17 cellular contexts compared by ENCODE assay signal in genomic region chr20:32555584-32555983, GRCh38. TPM values are rescaled to one million over a fixed set of nuclear protein-coding genes. Genes with fewer than 3 reads are reported as not detected.
DNase-seq lines count a peak whose midpoint lies in the region; ATAC-seq and TF ChIP-seq lines count a peak whose summit lies in the region.
"Had no signal": no experiment of that assay in that cellular context is flagged by ENCODE, and none has a peak within 500 bp of the region (broad histone marks: within the 10 kb centered on the region; RNA-seq: fewer than 3 reads in every experiment).

No MANE protein-coding gene starts in this region.

- H3K36me3 ChIP-seq in BLaER1 (0 out of 2 replicates have a peak, but pooled peaks cover 6% of the 10 kb centered on the region), HEK293 (ENCODE audit: control insufficient read depth in 2 of 2, insufficient read depth in 1 of 2, low read length in 2 of 2) (no peaks in the 10 kb centered on the region), aorta (ENCODE audit: control insufficient read depth in 1 of 2, insufficient read depth in 2 of 2, low read length in 1 of 2) (no peaks in the 10 kb centered on the region)
- peaks cover 0 to 21% (median 0%) of the 10 kb centered on the region in 3 experiments for H3K36me3 ChIP-seq in naive thymus-derived CD4-positive, alpha-beta T cell (ENCODE audit: control insufficient read depth in 2 of 3, insufficient read depth in 3 of 3, low read length in 3 of 3)

- ATAC-seq in activated CD8-positive, alpha-beta T cell treated with anti-CD3 and anti-CD28 coated beads for 36 hours, result no peak
- ATAC-seq in activated CD8-positive, alpha-beta T cell treated with anti-CD3 and anti-CD28 coated beads, Interleukin-2, amount 10 ng/mL, durations not matched to agents 7 days and 5 days, result no peak
- ATAC-seq in naive thymus-derived CD4-positive, alpha-beta T cell, result no peak
- ATAC-seq in aorta (ENCODE audit: low FRiP score), result no peak
- no peak for ATAC-seq in HG02588 (IDR thresholded peaks at IDR 0.05; ENCODE audit: unreplicated experiment)
- no peak for ATAC-seq in stimulated activated naive CD8-positive, alpha-beta T cell treated with anti-CD3 and anti-CD28 coated beads, Interleukin-15, Interleukin-2, amounts not matched to agents 100 U/mL and 50 U/mL, for 24 hours

- H3K27ac Mint-ChIP-seq in activated CD8-positive, alpha-beta T cell treated with anti-CD3 and anti-CD28 coated beads for 36 hours, result peak overlapping the region; percentile 35
- H3K27ac Mint-ChIP-seq in activated CD8-positive, alpha-beta T cell treated with anti-CD3 and anti-CD28 coated beads, Interleukin-2, amount 10 ng/mL, durations not matched to agents 7 days and 5 days, result no peak overlapping the region
- H3K27ac Mint-ChIP-seq in naive thymus-derived CD4-positive, alpha-beta T cell, result peak overlapping the region in 8 of 9 donors; percentile 49 to 94 (median 84)

- no peaks in the 10 kb centered on the region for H3K27me3 Mint-ChIP-seq in activated CD8-positive, alpha-beta T cell treated with anti-CD3 and anti-CD28 coated beads for 36 hours
- no peaks in the 10 kb centered on the region for H3K27me3 Mint-ChIP-seq in activated CD8-positive, alpha-beta T cell treated with anti-CD3 and anti-CD28 coated beads, Interleukin-2, amount 10 ng/mL, durations not matched to agents 7 days and 5 days (ENCODE audit: low read depth)
- H3K27me3 Mint-ChIP-seq in naive thymus-derived CD4-positive, alpha-beta T cell, result no peaks in the 10 kb centered on the region

- H3K36me3 Mint-ChIP-seq in activated CD8-positive, alpha-beta T cell treated with anti-CD3 and anti-CD28 coated beads for 36 hours (ENCODE audit: low read depth), result peaks cover 5% of the 10 kb centered on the region
- peaks cover 3% of the 10 kb centered on the region for H3K36me3 Mint-ChIP-seq in activated CD8-positive, alpha-beta T cell treated with anti-CD3 and anti-CD28 coated beads, Interleukin-2, amount 10 ng/mL, durations not matched to agents 7 days and 5 days (ENCODE audit: low read depth)
- peaks cover 4 to 24% (median 9%) of the 10 kb centered on the region in 5 donors for H3K36me3 Mint-ChIP-seq in naive thymus-derived CD4-positive, alpha-beta T cell

- H3K27me3 ChIP-seq in BLaER1, result no peaks in the 10 kb centered on the region
- no peaks in the 10 kb centered on the region for H3K27me3 ChIP-seq in naive thymus-derived CD4-positive, alpha-beta T cell (ENCODE audit: control insufficient read depth in 2 of 2, insufficient read depth in 2 of 2, low read length in 2 of 2)
- H3K27me3 ChIP-seq in aorta (ENCODE audit: control insufficient read depth in 1 of 2, insufficient read depth in 2 of 2, low read length in 1 of 2), result no peaks in the 10 kb centered on the region

- H3K4me1 Mint-ChIP-seq in activated CD8-positive, alpha-beta T cell treated with anti-CD3 and anti-CD28 coated beads for 36 hours (ENCODE audit: low read depth), result peaks cover 66% of the 10 kb centered on the region
- peaks cover 30% of the 10 kb centered on the region for H3K4me1 Mint-ChIP-seq in activated CD8-positive, alpha-beta T cell treated with anti-CD3 and anti-CD28 coated beads, Interleukin-2, amount 10 ng/mL, durations not matched to agents 7 days and 5 days (ENCODE audit: low read depth)
- peaks cover 32 to 84% (median 74%) of the 10 kb centered on the region in 7 donors for H3K4me1 Mint-ChIP-seq in naive thymus-derived CD4-positive, alpha-beta T cell

- intact Hi-C loops in activated CD8-positive, alpha-beta T cell treated with anti-CD3 and anti-CD28 coated beads for 36 hours (cut with micrococcal nuclease), result no loop called here
- intact Hi-C loops in naive thymus-derived CD4-positive, alpha-beta T cell (cut with micrococcal nuclease), result no loop called here
- intact Hi-C loops in aorta (cut with DNase I), result no loop called here

- peaks cover 7% of the 10 kb centered on the region for H3K9me3 ChIP-seq in BLaER1
- H3K9me3 ChIP-seq in HEK293 (ENCODE audit: control insufficient read depth, insufficient read depth, low read depth, low read length), result no peaks in the 10 kb centered on the region
- no peaks in the 10 kb centered on the region for H3K9me3 ChIP-seq in naive thymus-derived CD4-positive, alpha-beta T cell (ENCODE audit: control insufficient read depth in 2 of 3, low read length in 3 of 3)
- no peaks in the 10 kb centered on the region for H3K9me3 ChIP-seq in aorta (ENCODE audit: control insufficient read depth, low read length)

- 96% methylated on average over 8 of the region's 8 CpGs for WGBS in aorta, 2 donors

- H3K4me1 ChIP-seq in BLaER1 (peaks cover 80% of the 10 kb centered on the region), HEK293 (ENCODE audit: control insufficient read depth, insufficient read depth, low read length) (no peaks in the 10 kb centered on the region), aorta (ENCODE audit: control insufficient read depth in 1 of 2, insufficient read depth in 2 of 2, low read length in 2 of 2) (no peaks in the 10 kb centered on the region)
- H3K4me1 ChIP-seq in naive thymus-derived CD4-positive, alpha-beta T cell (ENCODE audit: control insufficient read depth in 2 of 2, insufficient read depth in 2 of 2, low read length in 2 of 2), result peaks cover 0 to 36% of the 10 kb centered on the region in 2 donors

- no peak overlapping the region for H3K4me3 Mint-ChIP-seq in activated CD8-positive, alpha-beta T cell treated with anti-CD3 and anti-CD28 coated beads for 36 hours
- H3K4me3 Mint-ChIP-seq in activated CD8-positive, alpha-beta T cell treated with anti-CD3 and anti-CD28 coated beads, Interleukin-2, amount 10 ng/mL, durations not matched to agents 7 days and 5 days, result no peak overlapping the region
- peak overlapping the region in 9 of 10 donors; percentile 3 to 69 (median 36) for H3K4me3 Mint-ChIP-seq in naive thymus-derived CD4-positive, alpha-beta T cell

- POLR2A ChIA-PET in activated CD8-positive, alpha-beta T cell treated with anti-CD3 and anti-CD28 coated beads for 36 hours (lab: Charles Lee), result interaction anchor here (0.9 to 8.8 kb wide), 4 partner anchors 9 to 265 kb away, joined by 3 to 57 read pairs (median 4); no protein-coding TSS in a partner anchor
- POLR2A ChIA-PET in activated CD8-positive, alpha-beta T cell treated with anti-CD3 and anti-CD28 coated beads, Interleukin-2, amount 10 ng/mL, durations not matched to agents 7 days and 5 days (lab: Charles Lee), result no interaction called here
- POLR2A ChIA-PET in HEK293 (lab: Yijun Ruan, JAX), result no interaction called here
- POLR2A ChIA-PET in naive thymus-derived CD4-positive, alpha-beta T cell (lab: Charles Lee), result interaction anchor here (0.6 to 2.3 kb wide), 6 partner anchors 16 to 192 kb away, joined by 3 to 5 read pairs (median 3); no protein-coding TSS in a partner anchor

- peaks cover 73% of the 10 kb centered on the region for H4K20me1 ChIP-seq in BLaER1

- no peak overlapping the region for H3K9ac ChIP-seq in BLaER1

- DNase-seq in activated CD8-positive, alpha-beta T cell treated with anti-CD3 and anti-CD28 coated beads for 36 hours, result no peak
- no peak for DNase-seq in activated CD8-positive, alpha-beta T cell treated with anti-CD3 and anti-CD28 coated beads, Interleukin-2, amount 10 ng/mL, durations not matched to agents 7 days and 5 days
- DNase-seq in naive thymus-derived CD4-positive, alpha-beta T cell, result no peak
- DNase-seq in aorta, result no peak
- no peak for DNase-seq in stimulated activated naive CD8-positive, alpha-beta T cell treated with anti-CD3 and anti-CD28 coated beads, Interleukin-15, Interleukin-2, amounts not matched to agents 100 U/mL and 50 U/mL, for 24 hours
- DNase-seq: 8988T, IMR-90, NCI-H1417, NCI-H187, NCI-H2107, NCI-H510A, NCI-H748 treated with DMSO at 0.1 percent for 48 hours, Right ventricle myocardium superior had no signal

- H3K9me3 Mint-ChIP-seq in activated CD8-positive, alpha-beta T cell treated with anti-CD3 and anti-CD28 coated beads for 36 hours, result no peaks in the 10 kb centered on the region
- H3K9me3 Mint-ChIP-seq in activated CD8-positive, alpha-beta T cell treated with anti-CD3 and anti-CD28 coated beads, Interleukin-2, amount 10 ng/mL, durations not matched to agents 7 days and 5 days (ENCODE audit: insufficient read depth), result no peaks in the 10 kb centered on the region
- no peaks in the 10 kb centered on the region for H3K9me3 Mint-ChIP-seq in naive thymus-derived CD4-positive, alpha-beta T cell

- peak overlapping the region; percentile 75; the same call in 1 of the 2 replicates for H3K4me2 ChIP-seq in BLaER1

- CTCF ChIA-PET in activated CD8-positive, alpha-beta T cell treated with anti-CD3 and anti-CD28 coated beads for 36 hours (lab: Charles Lee), result interaction anchor here (2.0 kb wide), 1 partner anchor 97 kb away, joined by 7 read pairs; no protein-coding TSS in a partner anchor
- CTCF ChIA-PET in activated CD8-positive, alpha-beta T cell treated with anti-CD3 and anti-CD28 coated beads, Interleukin-2, amount 10 ng/mL, durations not matched to agents 7 days and 5 days (lab: Charles Lee), result interaction anchor here (0.8 kb wide), 1 partner anchor 31 kb away, joined by 4 read pairs; no protein-coding TSS in a partner anchor
- CTCF ChIA-PET in HEK293 (lab: Yijun Ruan, JAX), result interaction anchor here (1.5 kb wide), 1 partner anchor 97 kb away, joined by 7 read pairs; no protein-coding TSS in a partner anchor
- CTCF ChIA-PET in naive thymus-derived CD4-positive, alpha-beta T cell (lab: Charles Lee), result interaction anchor here (1.3 kb wide), 1 partner anchor 13 kb away, joined by 4 read pairs; no protein-coding TSS in a partner anchor

- H3K4me3 ChIP-seq in BLaER1 (no peak overlapping the region), HEK293 (ENCODE audit: low read depth, low read length) (no peak overlapping the region), aorta (ENCODE audit: low read length in 2 of 2) (no peak overlapping the region)
- H3K4me3 ChIP-seq in naive thymus-derived CD4-positive, alpha-beta T cell (ENCODE audit: low read length), result no peak overlapping the region

- TF ChIP-seq CTCF in activated CD8-positive, alpha-beta T cell treated with anti-CD3 and anti-CD28 coated beads for 36 hours (IDR thresholded peaks at IDR 0.05), result no peak
- no peak for TF ChIP-seq CTCF in HEK293 (tag by site-specific recombination; IDR thresholded peaks at IDR 0.05)

- H3K27ac ChIP-seq in BLaER1 (peak overlapping the region; percentile 29; the same call in 1 of the 2 replicates), HEK293 (ENCODE audit: extremely low read depth, low read depth, low read length) (no peak overlapping the region), aorta (ENCODE audit: low read depth in 1 of 2, low read length in 2 of 2) (no peak overlapping the region)
- H3K27ac ChIP-seq in naive thymus-derived CD4-positive, alpha-beta T cell (ENCODE audit: low read depth, low read length), result no peak overlapping the region
- H3K27ac ChIP-seq: HL-60 had no signal

TF ChIP-seq in HEK293, 187 proteins besides CTCF, POLR2A, EP300 and RAD21:
- no peak for TF ChIP-seq ZNF792 (tag by site-specific recombination; IDR thresholded peaks at IDR 0.05)
- TF ChIP-seq ZNF548 (tag by site-specific recombination; IDR thresholded peaks at IDR 0.05), result peak; percentile 91

RNA-seq across cellular contexts. Expression of gene NOL4L, which starts 29.5 kb away (rescaled TPM):
- 10 to 100 TPM; 23.3 to 23.9 TPM for total RNA-seq in activated CD8-positive, alpha-beta T cell treated with anti-CD3 and anti-CD28 coated beads for 36 hours
- total RNA-seq in activated CD8-positive, alpha-beta T cell treated with anti-CD3 and anti-CD28 coated beads, Interleukin-2, amount 10 ng/mL, durations not matched to agents 7 days and 5 days, result 10 to 100 TPM; 22.2 to 24.5 TPM
- total RNA-seq in naive thymus-derived CD4-positive, alpha-beta T cell, result 10 to 100 TPM; 29.4 to 81.9 (median 74.6) TPM
- polyA plus RNA-seq in naive thymus-derived CD4-positive, alpha-beta T cell, result 10 to 100 TPM; 17.3 to 23.5 TPM
- 10 to 100 TPM; 13.0 to 29.5 TPM for total RNA-seq in aorta
- 1 to 10 TPM; 2.3 to 3.0 TPM for polyA plus RNA-seq in aorta

Comparison
In these comparisons a context has a peak if more than half of its experiments do, and no peak if none do; other contexts are left out.
1. POLR2A ChIA-PET loops: an anchor here in activated CD8-positive, alpha-beta T cell treated with anti-CD3 and anti-CD28 coated beads for 36 hours (0.9 to 8.8 kb wide) and naive thymus-derived CD4-positive, alpha-beta T cell (0.6 to 2.3 kb wide); none called in activated CD8-positive, alpha-beta T cell treated with anti-CD3 and anti-CD28 coated beads, Interleukin-2, amount 10 ng/mL, durations not matched to agents 7 days and 5 days and HEK293.
2. H3K4me3 Mint-ChIP-seq: peak in naive thymus-derived CD4-positive, alpha-beta T cell (9 of 10); none in activated CD8-positive, alpha-beta T cell treated with anti-CD3 and anti-CD28 coated beads for 36 hours (single experiment) and activated CD8-positive, alpha-beta T cell treated with anti-CD3 and anti-CD28 coated beads, Interleukin-2, amount 10 ng/mL, durations not matched to agents 7 days and 5 days (single experiment).